Comparison of ENCODE assay signal across 8 cellular contexts in the genomic region with DNA sequence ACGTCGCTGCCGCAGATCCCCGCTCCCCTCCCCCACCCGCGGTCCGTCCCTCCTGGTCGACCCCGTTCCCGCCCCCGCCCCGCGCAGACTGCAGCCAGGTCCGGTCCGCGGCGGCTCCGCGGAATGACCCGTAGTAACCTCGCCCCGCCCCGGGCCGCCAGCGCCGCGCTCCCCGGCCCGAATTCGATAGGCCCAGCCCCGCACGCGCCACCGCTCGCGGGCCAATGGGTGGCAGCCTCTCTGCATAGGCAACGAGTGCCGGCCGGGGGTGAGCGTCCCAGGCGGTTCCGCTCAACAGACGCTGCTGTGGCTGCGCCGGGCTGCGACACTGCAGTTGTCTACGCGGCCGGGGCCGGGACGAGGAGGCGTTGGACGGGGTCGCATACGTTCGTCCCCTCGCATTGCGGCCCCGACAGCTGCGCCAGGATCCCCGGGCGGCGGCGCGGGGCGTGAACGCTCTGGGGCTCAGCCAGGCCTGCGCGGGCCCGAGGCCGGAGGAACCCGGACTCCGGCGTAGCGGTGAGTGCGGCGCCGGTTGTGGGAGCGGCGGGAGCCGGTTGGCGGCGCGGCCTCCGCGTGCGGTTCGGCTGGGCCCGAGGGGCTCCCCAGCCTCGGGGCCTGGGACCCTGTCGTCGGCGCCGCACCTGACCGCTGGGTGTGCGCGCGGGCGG. TPM values are rescaled to one million over a fixed set of nuclear protein-coding genes. Genes with fewer than 3 reads are reported as not detected.
DNase-seq lines count a peak whose midpoint lies in the region; ATAC-seq, FAIRE-seq and TF ChIP-seq lines count a peak whose summit lies in the region.

Gene ACSL3, plus strand, starts transcription at position 297 of the 671 bp plus-strand sequence. CDS start 47,737 bp downstream, outside the sequence.

- ATAC-seq in GM21515 (IDR thresholded peaks at IDR 0.05; ENCODE audit: unreplicated experiment), result peak; percentile 99

- peak within 1 kb of the TSS; percentile 82 for H3K4me3 ChIP-seq in mononuclear cell (ENCODE audit: low read length)

- H3K27me3 ChIP-seq in mononuclear cell (ENCODE audit: insufficient read depth, low read length), result no peaks in the 10 kb centered on the region

- peak; percentile 68 for DNase-seq in D721Med (ENCODE audit: insufficient read length, low spot score)
- peak; percentile 83 for DNase-seq in HuH-7.5 (ENCODE audit: low spot score)
- peak; percentile 98 for DNase-seq in OCI-M1 (lab: John Stamatoyannopoulos, UW)
- DNase-seq in activated T-cell treated with anti-CD3 and anti-CD28 coated beads for 24 hours (ENCODE audit: low read depth), result peak; percentile 89
- peak; percentile 84 for DNase-seq in epidermal melanocyte (ENCODE audit: insufficient read length, low spot score)
- peak; percentile 91 to 93 for DNase-seq in stimulated activated CD8-positive, alpha-beta memory T cell treated with anti-CD3 and anti-CD28 coated beads, Interleukin-2, amount 100 ng/mL, for 48 hours (ENCODE audit: low read depth in 2 of 2)

- TF ChIP-seq CTCF in D721Med (IDR thresholded peaks at IDR 0.05; ENCODE audit: insufficient read depth, missing control alignments), result no peak

- peaks cover 37% of the 10 kb centered on the region for H3K4me1 ChIP-seq in mononuclear cell (ENCODE audit: insufficient read depth, low read length)

- no peaks in the 10 kb centered on the region for H3K9me3 ChIP-seq in mononuclear cell (ENCODE audit: low read depth, low read length)

- FAIRE-seq in D721Med (lab: Jason Lieb, UNC), result no peak

RNA-seq across cellular contexts. Expression of gene ACSL3, which starts in this region (rescaled TPM):
- total RNA-seq in mononuclear cell, result 64.6 TPM

Comparison
In these comparisons a context has a peak if more than half of its experiments do, and no peak if none do; other contexts are left out.
1. Peak in every context shown above with its lines: DNase-seq, ATAC-seq and H3K4me3 ChIP-seq.